ENCODE assay signal across 14 cellular contexts in the genomic region with DNA sequence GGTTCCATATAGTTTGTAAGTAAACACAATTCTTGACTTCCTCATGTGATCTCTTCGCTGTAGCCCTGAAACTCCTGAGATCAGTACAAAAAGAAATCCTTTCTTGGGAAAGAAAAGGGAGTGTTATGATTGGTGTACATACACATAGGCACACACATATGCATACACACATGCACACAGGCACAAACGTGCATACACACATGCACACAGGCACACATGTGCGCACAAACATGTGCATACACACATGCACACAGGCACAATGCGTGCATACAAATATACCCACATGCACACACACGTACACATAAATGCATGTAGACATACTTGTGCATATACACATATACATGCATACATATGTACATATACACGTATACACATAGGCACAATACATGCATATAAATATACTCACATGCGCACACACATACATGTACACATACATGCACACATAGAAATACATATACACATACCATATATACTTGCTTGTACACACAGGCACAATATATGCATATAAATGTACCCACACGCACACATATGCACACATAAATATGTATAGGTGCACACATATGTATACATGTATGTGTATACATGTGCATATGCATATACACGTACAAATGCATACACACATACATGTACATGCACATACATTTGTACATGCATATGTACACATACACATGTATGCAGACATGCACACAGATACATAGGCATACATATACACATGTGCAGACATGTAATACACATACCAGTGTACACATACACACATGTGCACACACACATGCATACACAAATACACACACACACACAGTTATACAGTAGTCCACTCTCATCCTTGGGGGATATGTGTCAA. TPM values are rescaled to one million over a fixed set of nuclear protein-coding genes. Genes with fewer than 3 reads are reported as not detected.
DNase-seq lines count a peak whose midpoint lies in the region; ATAC-seq and TF ChIP-seq lines count a peak whose summit lies in the region.
"Had no signal": no experiment of that assay in that cellular context is flagged by ENCODE, and none has a peak within 500 bp of the region (broad histone marks: within the 10 kb centered on the region; RNA-seq: fewer than 3 reads in every experiment).

No MANE protein-coding gene starts in this region.

- peak overlapping the region in 1 of 8 donors; percentile 56 for H3K4me3 ChIP-seq in spleen
- H3K4me3 ChIP-seq: sigmoid colon had no signal

- H3K4me1 ChIP-seq in spleen = peaks cover 35 to 100% (median 97%) of the 10 kb centered on the region in 6 donors

- peaks cover 75% of the 10 kb centered on the region for H3K4me1 Mint-ChIP-seq in activated CD4-positive, alpha-beta T cell treated with anti-CD3 and anti-CD28 coated beads, Interleukin-2, amount 10 ng/mL, durations not matched to agents 7 days and 5 days
- H3K4me1 Mint-ChIP-seq in central memory CD8-positive, alpha-beta T cell = peaks cover 77% of the 10 kb centered on the region

- H3K27me3 Mint-ChIP-seq in activated CD4-positive, alpha-beta T cell treated with anti-CD3 and anti-CD28 coated beads, Interleukin-2, amount 10 ng/mL, durations not matched to agents 7 days and 5 days = no peaks in the 10 kb centered on the region
- H3K27me3 Mint-ChIP-seq in central memory CD8-positive, alpha-beta T cell = no peaks in the 10 kb centered on the region

- H3K36me3 ChIP-seq in KOPT-K1 (ENCODE audit: insufficient read depth, low read length) = peaks cover 21% of the 10 kb centered on the region
- H3K36me3 ChIP-seq in spleen = peaks cover 0 to 22% (median 0%) of the 10 kb centered on the region in 6 donors
- H3K36me3 ChIP-seq: sigmoid colon had no signal

- no peak for TF ChIP-seq POLR2A in spleen (IDR thresholded peaks at IDR 0.05)

- intact Hi-C loops in spleen (cut with DNase I; ENCODE audit: low total_unique reads) = no loop called here

- DNase-seq in activated CD4-positive, alpha-beta T cell treated with anti-CD3 and anti-CD28 coated beads, Interleukin-2, amount 10 ng/mL, durations not matched to agents 7 days and 5 days = no peak
- no peak for DNase-seq in activated CD4-positive, alpha-beta T cell treated with anti-CD3 and anti-CD28 coated beads for 4 hours
- no peak for DNase-seq in central memory CD8-positive, alpha-beta T cell (ENCODE audit: low spot score in 2 of 2)
- no peak for DNase-seq in spleen
- no peak for DNase-seq in islet precursor cell
- DNase-seq in inferior parietal cortex (ENCODE audit: extremely low spot score) = no peak
- DNase-seq: activated T-cell treated with anti-CD3 and anti-CD28 coated beads for 4 hours, DMS 273 treated with DMSO at 0.1 percent for 48 hours, sigmoid colon, SK-N-SH had no signal

- H3K27me3 ChIP-seq in spleen (replicated peaks in 1 of 7) = no peaks in the 10 kb centered on the region
- H3K27me3 ChIP-seq: sigmoid colon had no signal

- no peak for ATAC-seq in central memory CD8-positive, alpha-beta T cell (replicated peaks; ENCODE audit: extremely low read depth, poor library complexity, severe bottlenecking)
- ATAC-seq in GM18519 (IDR thresholded peaks at IDR 0.05; ENCODE audit: low FRiP score, unreplicated experiment) = no peak
- ATAC-seq: left lobe of liver had no signal

- peaks cover 18% of the 10 kb centered on the region for H3K36me3 Mint-ChIP-seq in activated CD4-positive, alpha-beta T cell treated with anti-CD3 and anti-CD28 coated beads, Interleukin-2, amount 10 ng/mL, durations not matched to agents 7 days and 5 days (ENCODE audit: low read depth)
- H3K36me3 Mint-ChIP-seq in central memory CD8-positive, alpha-beta T cell (ENCODE audit: insufficient read depth) = peaks cover 24% of the 10 kb centered on the region

- CTCF ChIA-PET in activated CD4-positive, alpha-beta T cell treated with anti-CD3 and anti-CD28 coated beads, Interleukin-2, amount 10 ng/mL, durations not matched to agents 7 days and 5 days (lab: Charles Lee) = interaction anchor here (1.7 kb wide), 1 partner anchor 8 kb away, joined by 3 read pairs; no protein-coding TSS in a partner anchor

- no peaks in the 10 kb centered on the region for H3K9me3 ChIP-seq in KOPT-K1 (ENCODE audit: insufficient read depth, low read length, poor library complexity, severe bottlenecking)
- H3K9me3 ChIP-seq in spleen = no peaks in the 10 kb centered on the region
- H3K9me3 ChIP-seq: sigmoid colon, SK-N-SH had no signal

- no peak for TF ChIP-seq CTCF in spleen (IDR thresholded peaks at IDR 0.05 in 8 of 11, conservative IDR thresholded peaks at IDR 0.05 in 3 of 11)

- 89 to 93% (median 90%) methylated on average over 9 of the region's 9 CpGs for WGBS in spleen, 5 donors

- H3K27ac Mint-ChIP-seq in activated CD4-positive, alpha-beta T cell treated with anti-CD3 and anti-CD28 coated beads, Interleukin-2, amount 10 ng/mL, durations not matched to agents 7 days and 5 days = peak overlapping the region; percentile 85
- peak overlapping the region; percentile 96 for H3K27ac Mint-ChIP-seq in central memory CD8-positive, alpha-beta T cell (ENCODE audit: low read depth)

- H3K4me3 Mint-ChIP-seq in activated CD4-positive, alpha-beta T cell treated with anti-CD3 and anti-CD28 coated beads, Interleukin-2, amount 10 ng/mL, durations not matched to agents 7 days and 5 days = peak overlapping the region; percentile 66
- peak overlapping the region; percentile 73 for H3K4me3 Mint-ChIP-seq in central memory CD8-positive, alpha-beta T cell

- H3K27ac ChIP-seq in KOPT-K1 (ENCODE audit: low read depth, low read length, poor library complexity, severe bottlenecking) (peak overlapping the region; percentile 99), spleen (peak overlapping the region; percentile 61 to 95 (median 88))
- H3K27ac ChIP-seq: VCaP had no signal

- POLR2A ChIA-PET in activated CD4-positive, alpha-beta T cell treated with anti-CD3 and anti-CD28 coated beads, Interleukin-2, amount 10 ng/mL, durations not matched to agents 7 days and 5 days (lab: Charles Lee) = no interaction called here

- H3K9me3 Mint-ChIP-seq in activated CD4-positive, alpha-beta T cell treated with anti-CD3 and anti-CD28 coated beads, Interleukin-2, amount 10 ng/mL, durations not matched to agents 7 days and 5 days = no peaks in the 10 kb centered on the region
- H3K9me3 Mint-ChIP-seq in central memory CD8-positive, alpha-beta T cell = no peaks in the 10 kb centered on the region

RNA-seq across cellular contexts. Expression of a gene that starts 26.4 kb away (rescaled TPM):
- total RNA-seq in activated CD4-positive, alpha-beta T cell treated with anti-CD3 and anti-CD28 coated beads, Interleukin-2, amount 10 ng/mL, durations not matched to agents 7 days and 5 days = 10 to 100 TPM; 44.7 to 46.8 TPM
- total RNA-seq in spleen = 100 to 1,000 TPM in 1 of 7 donors, 10 to 100 TPM in 6; 49.9 to 107 (median 67.1) TPM
- 10 to 100 TPM in 1 of 3 donors, 1 to 10 TPM in 2; 6.0 to 11.8 (median 6.2) TPM for polyA plus RNA-seq in spleen
